ENCODE assay signal across 1 cellular context in the genomic region with DNA sequence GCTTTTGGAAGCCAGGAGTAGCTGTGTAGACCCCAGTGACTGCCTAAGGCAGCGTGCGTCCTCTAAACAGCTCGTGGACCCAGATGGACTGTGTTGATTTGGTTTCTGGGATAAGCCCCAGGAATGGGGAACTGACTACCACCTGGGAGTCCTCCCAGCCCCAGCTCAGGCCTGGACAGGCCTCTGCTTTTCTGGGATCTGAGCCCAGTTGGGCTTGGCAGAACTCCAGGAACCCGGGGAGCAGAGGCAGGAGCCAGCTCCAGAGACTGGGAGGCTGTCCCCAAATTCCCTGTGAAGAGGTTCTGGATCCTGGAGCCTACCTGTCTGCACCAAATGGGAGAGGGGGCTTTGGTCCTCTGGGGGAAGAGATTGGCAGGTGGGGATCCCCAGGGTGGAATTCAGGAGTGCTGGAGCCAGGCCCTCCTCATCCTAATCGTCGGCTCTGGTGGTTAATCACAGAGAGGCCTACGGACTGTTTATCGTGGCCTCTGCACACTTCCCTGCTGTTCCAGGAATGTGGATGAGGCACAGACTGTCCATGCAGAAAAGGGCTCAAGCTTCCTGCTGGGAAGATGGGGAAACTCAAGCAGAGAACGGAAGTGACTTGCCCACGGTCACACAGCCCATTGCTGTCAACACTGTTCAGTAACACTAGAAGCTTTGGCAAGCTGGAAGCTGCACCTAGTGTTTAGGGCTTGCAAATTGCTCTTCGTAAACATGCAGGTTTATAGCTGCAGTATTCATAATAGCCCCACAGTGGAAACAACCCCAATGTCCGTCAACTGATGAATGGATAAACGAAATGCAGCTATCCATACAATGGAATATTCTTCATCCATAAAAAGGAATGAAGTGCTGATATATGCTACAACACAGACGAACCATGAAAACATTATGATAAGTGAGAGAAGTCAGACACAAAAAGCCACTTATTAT.
TF ChIP-seq lines count a peak whose summit lies in the region.

No MANE protein-coding gene starts in this region.

TF ChIP-seq in HEK293, 187 proteins besides CTCF, POLR2A, EP300 and RAD21 (continued from another document and continues in another):
- TF ChIP-seq, protein P1, sequence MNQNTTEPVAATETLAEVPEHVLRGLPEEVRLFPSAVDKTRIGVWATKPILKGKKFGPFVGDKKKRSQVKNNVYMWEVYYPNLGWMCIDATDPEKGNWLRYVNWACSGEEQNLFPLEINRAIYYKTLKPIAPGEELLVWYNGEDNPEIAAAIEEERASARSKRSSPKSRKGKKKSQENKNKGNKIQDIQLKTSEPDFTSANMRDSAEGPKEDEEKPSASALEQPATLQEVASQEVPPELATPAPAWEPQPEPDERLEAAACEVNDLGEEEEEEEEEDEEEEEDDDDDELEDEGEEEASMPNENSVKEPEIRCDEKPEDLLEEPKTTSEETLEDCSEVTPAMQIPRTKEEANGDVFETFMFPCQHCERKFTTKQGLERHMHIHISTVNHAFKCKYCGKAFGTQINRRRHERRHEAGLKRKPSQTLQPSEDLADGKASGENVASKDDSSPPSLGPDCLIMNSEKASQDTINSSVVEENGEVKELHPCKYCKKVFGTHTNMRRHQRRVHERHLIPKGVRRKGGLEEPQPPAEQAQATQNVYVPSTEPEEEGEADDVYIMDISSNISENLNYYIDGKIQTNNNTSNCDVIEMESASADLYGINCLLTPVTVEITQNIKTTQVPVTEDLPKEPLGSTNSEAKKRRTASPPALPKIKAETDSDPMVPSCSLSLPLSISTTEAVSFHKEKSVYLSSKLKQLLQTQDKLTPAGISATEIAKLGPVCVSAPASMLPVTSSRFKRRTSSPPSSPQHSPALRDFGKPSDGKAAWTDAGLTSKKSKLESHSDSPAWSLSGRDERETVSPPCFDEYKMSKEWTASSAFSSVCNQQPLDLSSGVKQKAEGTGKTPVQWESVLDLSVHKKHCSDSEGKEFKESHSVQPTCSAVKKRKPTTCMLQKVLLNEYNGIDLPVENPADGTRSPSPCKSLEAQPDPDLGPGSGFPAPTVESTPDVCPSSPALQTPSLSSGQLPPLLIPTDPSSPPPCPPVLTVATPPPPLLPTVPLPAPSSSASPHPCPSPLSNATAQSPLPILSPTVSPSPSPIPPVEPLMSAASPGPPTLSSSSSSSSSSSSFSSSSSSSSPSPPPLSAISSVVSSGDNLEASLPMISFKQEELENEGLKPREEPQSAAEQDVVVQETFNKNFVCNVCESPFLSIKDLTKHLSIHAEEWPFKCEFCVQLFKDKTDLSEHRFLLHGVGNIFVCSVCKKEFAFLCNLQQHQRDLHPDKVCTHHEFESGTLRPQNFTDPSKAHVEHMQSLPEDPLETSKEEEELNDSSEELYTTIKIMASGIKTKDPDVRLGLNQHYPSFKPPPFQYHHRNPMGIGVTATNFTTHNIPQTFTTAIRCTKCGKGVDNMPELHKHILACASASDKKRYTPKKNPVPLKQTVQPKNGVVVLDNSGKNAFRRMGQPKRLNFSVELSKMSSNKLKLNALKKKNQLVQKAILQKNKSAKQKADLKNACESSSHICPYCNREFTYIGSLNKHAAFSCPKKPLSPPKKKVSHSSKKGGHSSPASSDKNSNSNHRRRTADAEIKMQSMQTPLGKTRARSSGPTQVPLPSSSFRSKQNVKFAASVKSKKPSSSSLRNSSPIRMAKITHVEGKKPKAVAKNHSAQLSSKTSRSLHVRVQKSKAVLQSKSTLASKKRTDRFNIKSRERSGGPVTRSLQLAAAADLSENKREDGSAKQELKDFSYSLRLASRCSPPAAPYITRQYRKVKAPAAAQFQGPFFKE (tag by site-specific recombination; IDR thresholded peaks at IDR 0.05; ENCODE audit: borderline replicate concordance) = no peak
- TF ChIP-seq SETDB1 (IDR thresholded peaks at IDR 0.05; ENCODE audit: insufficient read length, low read length) = no peak
- TF ChIP-seq, protein P2, sequence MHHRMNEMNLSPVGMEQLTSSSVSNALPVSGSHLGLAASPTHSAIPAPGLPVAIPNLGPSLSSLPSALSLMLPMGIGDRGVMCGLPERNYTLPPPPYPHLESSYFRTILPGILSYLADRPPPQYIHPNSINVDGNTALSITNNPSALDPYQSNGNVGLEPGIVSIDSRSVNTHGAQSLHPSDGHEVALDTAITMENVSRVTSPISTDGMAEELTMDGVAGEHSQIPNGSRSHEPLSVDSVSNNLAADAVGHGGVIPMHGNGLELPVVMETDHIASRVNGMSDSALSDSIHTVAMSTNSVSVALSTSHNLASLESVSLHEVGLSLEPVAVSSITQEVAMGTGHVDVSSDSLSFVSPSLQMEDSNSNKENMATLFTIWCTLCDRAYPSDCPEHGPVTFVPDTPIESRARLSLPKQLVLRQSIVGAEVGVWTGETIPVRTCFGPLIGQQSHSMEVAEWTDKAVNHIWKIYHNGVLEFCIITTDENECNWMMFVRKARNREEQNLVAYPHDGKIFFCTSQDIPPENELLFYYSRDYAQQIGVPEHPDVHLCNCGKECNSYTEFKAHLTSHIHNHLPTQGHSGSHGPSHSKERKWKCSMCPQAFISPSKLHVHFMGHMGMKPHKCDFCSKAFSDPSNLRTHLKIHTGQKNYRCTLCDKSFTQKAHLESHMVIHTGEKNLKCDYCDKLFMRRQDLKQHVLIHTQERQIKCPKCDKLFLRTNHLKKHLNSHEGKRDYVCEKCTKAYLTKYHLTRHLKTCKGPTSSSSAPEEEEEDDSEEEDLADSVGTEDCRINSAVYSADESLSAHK (tag by site-specific recombination; IDR thresholded peaks at IDR 0.05) = 0 out of 2 replicates have a peak, but pooled peaks have one; percentile 22
- peak; percentile 81 for TF ChIP-seq ZBTB8A (tag by site-specific recombination; IDR thresholded peaks at IDR 0.05)
- TF ChIP-seq EGR2 (tag by site-specific recombination; IDR thresholded peaks at IDR 0.05; ENCODE audit: low read depth) = no peak
- peak; percentile 88 for TF ChIP-seq SP7 (tag by site-specific recombination; IDR thresholded peaks at IDR 0.05)
- TF ChIP-seq ZXDB (tag by site-specific recombination; IDR thresholded peaks at IDR 0.05) = 0 out of 2 replicates have a peak, but pooled peaks have one; percentile 32
- no peak for TF ChIP-seq ZNF747 (tag by site-specific recombination; IDR thresholded peaks at IDR 0.05)
- 0 out of 2 replicates have a peak, but pooled peaks have one; percentile 46 for TF ChIP-seq ZBTB21 (tag by site-specific recombination; IDR thresholded peaks at IDR 0.05)
- TF ChIP-seq ZNF571 (tag by site-specific recombination; IDR thresholded peaks at IDR 0.05) = no peak
- peak; percentile 92 for TF ChIP-seq GLIS1 (tag by site-specific recombination; IDR thresholded peaks at IDR 0.05)
- TF ChIP-seq ZNF266 (tag by site-specific recombination; IDR thresholded peaks at IDR 0.05; ENCODE audit: low read depth) = no peak
- no peak for TF ChIP-seq ZNF174 (tag by site-specific recombination; IDR thresholded peaks at IDR 0.05)
- no peak for TF ChIP-seq ZNF776 (tag by site-specific recombination; IDR thresholded peaks at IDR 0.05; ENCODE audit: borderline replicate concordance)
- TF ChIP-seq KLF9 (tag by site-specific recombination; IDR thresholded peaks at IDR 0.05; ENCODE audit: low read depth) = no peak
- TF ChIP-seq, protein P3, sequence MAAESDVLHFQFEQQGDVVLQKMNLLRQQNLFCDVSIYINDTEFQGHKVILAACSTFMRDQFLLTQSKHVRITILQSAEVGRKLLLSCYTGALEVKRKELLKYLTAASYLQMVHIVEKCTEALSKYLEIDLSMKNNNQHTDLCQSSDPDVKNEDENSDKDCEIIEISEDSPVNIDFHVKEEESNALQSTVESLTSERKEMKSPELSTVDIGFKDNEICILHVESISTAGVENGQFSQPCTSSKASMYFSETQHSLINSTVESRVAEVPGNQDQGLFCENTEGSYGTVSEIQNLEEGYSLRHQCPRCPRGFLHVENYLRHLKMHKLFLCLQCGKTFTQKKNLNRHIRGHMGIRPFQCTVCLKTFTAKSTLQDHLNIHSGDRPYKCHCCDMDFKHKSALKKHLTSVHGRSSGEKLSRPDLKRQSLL (tag by site-specific recombination; IDR thresholded peaks at IDR 0.05) = peak; percentile 94
- peak; percentile 75 for TF ChIP-seq ZNF24 (tag by site-specific recombination; IDR thresholded peaks at IDR 0.05)
- TF ChIP-seq, protein P4, sequence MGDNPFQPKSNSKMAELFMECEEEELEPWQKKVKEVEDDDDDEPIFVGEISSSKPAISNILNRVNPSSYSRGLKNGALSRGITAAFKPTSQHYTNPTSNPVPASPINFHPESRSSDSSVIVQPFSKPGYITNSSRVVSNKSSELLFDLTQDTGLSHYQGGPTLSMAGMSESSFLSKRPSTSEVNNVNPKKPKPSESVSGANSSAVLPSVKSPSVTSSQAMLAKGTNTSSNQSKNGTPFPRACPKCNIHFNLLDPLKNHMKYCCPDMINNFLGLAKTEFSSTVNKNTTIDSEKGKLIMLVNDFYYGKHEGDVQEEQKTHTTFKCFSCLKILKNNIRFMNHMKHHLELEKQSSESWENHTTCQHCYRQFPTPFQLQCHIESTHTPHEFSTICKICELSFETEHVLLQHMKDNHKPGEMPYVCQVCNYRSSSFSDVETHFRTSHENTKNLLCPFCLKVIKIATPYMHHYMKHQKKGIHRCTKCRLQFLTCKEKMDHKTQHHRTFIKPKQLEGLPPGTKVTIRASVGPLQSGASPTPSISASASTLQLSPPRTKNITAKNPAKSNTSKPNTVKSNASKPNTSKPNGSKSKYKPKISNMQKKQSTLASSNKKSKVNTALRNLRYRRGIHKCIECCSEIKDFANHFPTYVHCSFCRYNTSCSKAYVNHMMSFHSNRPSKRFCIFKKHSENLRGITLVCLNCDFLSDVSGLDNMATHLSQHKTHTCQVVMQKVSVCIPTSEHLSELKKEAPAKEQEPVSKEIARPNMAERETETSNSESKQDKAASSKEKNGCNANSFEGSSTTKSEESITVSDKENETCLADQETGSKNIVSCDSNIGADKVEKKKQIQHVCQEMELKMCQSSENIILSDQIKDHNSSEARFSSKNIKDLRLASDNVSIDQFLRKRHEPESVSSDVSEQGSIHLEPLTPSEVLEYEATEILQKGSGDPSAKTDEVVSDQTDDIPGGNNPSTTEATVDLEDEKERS (tag by site-specific recombination; IDR thresholded peaks at IDR 0.05) = peak; percentile 81; the same call in 1 of the 2 replicates
- TF ChIP-seq, protein P5, sequence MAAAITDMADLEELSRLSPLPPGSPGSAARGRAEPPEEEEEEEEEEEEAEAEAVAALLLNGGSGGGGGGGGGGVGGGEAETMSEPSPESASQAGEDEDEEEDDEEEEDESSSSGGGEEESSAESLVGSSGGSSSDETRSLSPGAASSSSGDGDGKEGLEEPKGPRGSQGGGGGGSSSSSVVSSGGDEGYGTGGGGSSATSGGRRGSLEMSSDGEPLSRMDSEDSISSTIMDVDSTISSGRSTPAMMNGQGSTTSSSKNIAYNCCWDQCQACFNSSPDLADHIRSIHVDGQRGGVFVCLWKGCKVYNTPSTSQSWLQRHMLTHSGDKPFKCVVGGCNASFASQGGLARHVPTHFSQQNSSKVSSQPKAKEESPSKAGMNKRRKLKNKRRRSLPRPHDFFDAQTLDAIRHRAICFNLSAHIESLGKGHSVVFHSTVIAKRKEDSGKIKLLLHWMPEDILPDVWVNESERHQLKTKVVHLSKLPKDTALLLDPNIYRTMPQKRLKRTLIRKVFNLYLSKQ (tag by site-specific recombination; IDR thresholded peaks at IDR 0.05; ENCODE audit: borderline replicate concordance) = no peak
- no peak for TF ChIP-seq RBAK (tag by site-specific recombination; IDR thresholded peaks at IDR 0.05)
- peak; percentile 18; the same call in 1 of the 2 replicates for TF ChIP-seq ZNF335 (tag by site-specific recombination; conservative IDR thresholded peaks at IDR 0.05)
- TF ChIP-seq MZF1 (tag by site-specific recombination; IDR thresholded peaks at IDR 0.05; ENCODE audit: borderline replicate concordance) = peak; percentile 79; the same call in 1 of the 2 replicates
- TF ChIP-seq, protein P6, sequence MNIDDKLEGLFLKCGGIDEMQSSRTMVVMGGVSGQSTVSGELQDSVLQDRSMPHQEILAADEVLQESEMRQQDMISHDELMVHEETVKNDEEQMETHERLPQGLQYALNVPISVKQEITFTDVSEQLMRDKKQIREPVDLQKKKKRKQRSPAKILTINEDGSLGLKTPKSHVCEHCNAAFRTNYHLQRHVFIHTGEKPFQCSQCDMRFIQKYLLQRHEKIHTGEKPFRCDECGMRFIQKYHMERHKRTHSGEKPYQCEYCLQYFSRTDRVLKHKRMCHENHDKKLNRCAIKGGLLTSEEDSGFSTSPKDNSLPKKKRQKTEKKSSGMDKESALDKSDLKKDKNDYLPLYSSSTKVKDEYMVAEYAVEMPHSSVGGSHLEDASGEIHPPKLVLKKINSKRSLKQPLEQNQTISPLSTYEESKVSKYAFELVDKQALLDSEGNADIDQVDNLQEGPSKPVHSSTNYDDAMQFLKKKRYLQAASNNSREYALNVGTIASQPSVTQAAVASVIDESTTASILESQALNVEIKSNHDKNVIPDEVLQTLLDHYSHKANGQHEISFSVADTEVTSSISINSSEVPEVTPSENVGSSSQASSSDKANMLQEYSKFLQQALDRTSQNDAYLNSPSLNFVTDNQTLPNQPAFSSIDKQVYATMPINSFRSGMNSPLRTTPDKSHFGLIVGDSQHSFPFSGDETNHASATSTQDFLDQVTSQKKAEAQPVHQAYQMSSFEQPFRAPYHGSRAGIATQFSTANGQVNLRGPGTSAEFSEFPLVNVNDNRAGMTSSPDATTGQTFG (tag by site-specific recombination; IDR thresholded peaks at IDR 0.05; ENCODE audit: borderline replicate concordance) = no peak
- no peak for TF ChIP-seq ZNF707 (tag by site-specific recombination; IDR thresholded peaks at IDR 0.05)
- TF ChIP-seq, protein P7, sequence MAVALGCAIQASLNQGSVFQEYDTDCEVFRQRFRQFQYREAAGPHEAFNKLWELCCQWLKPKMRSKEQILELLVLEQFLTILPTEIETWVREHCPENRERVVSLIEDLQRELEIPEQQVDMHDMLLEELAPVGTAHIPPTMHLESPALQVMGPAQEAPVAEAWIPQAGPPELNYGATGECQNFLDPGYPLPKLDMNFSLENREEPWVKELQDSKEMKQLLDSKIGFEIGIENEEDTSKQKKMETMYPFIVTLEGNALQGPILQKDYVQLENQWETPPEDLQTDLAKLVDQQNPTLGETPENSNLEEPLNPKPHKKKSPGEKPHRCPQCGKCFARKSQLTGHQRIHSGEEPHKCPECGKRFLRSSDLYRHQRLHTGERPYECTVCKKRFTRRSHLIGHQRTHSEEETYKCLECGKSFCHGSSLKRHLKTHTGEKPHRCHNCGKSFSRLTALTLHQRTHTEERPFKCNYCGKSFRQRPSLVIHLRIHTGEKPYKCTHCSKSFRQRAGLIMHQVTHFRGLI (tag by site-specific recombination; IDR thresholded peaks at IDR 0.05) = peak; percentile 44; the same call in 1 of the 2 replicates
- no peak for TF ChIP-seq ZNF548 (tag by site-specific recombination; IDR thresholded peaks at IDR 0.05)
- TF ChIP-seq ZNF10 (tag by site-specific recombination; IDR thresholded peaks at IDR 0.05) = peak; percentile 98
- TF ChIP-seq, protein P8, sequence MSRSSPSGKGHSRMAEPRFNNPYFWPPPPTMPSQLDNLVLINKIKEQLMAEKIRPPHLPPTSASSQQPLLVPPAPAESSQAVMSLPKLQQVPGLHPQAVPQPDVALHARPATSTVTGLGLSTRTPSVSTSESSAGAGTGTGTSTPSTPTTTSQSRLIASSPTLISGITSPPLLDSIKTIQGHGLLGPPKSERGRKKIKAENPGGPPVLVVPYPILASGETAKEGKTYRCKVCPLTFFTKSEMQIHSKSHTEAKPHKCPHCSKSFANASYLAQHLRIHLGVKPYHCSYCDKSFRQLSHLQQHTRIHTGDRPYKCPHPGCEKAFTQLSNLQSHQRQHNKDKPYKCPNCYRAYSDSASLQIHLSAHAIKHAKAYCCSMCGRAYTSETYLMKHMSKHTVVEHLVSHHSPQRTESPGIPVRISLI (tag by site-specific recombination; IDR thresholded peaks at IDR 0.05) = no peak
- peak; percentile 81 for TF ChIP-seq ZNF600 (tag by site-specific recombination; IDR thresholded peaks at IDR 0.05)
- peak; percentile 54; the same call in 1 of the 2 replicates for TF ChIP-seq IKZF3 (tag by site-specific recombination; IDR thresholded peaks at IDR 0.05)
- TF ChIP-seq ZNF221 (tag by site-specific recombination; IDR thresholded peaks at IDR 0.05; ENCODE audit: borderline replicate concordance) = no peak
- TF ChIP-seq ZNF133 (tag by site-specific recombination; IDR thresholded peaks at IDR 0.05) = no peak
